Comparison of ENCODE assay signal across 25 cellular contexts in genomic region chr7:16724344-16724743, GRCh38. TPM values are rescaled to one million over a fixed set of nuclear protein-coding genes. Genes with fewer than 3 reads are reported as not detected.
A peak's percentile ranks its signal among the peaks of the same experiment; 100 is the strongest.
DNase-seq lines count a peak whose midpoint lies in the region; ATAC-seq, FAIRE-seq and TF ChIP-seq lines count a peak whose summit lies in the region.
"Had no signal": no experiment of that assay in that cellular context is flagged by ENCODE, and none has a peak within 500 bp of the region (broad histone marks: within the 10 kb centered on the region; RNA-seq: fewer than 3 reads in every experiment).

No MANE protein-coding gene starts in this region.

- no peak overlapping the region for H3K9ac ChIP-seq in liver (ENCODE audit: low read depth in 1 of 2, low read length in 2 of 2)
- H3K9ac ChIP-seq in HepG2 (ENCODE audit: insufficient read depth, low read depth, low read length), result no peak overlapping the region
- H3K9ac ChIP-seq: BLaER1 treated with 17β-estradiol and CSF1 and Interleukin-3, amounts not matched to agents 10 nM and 100 nM had no signal

- TF ChIP-seq CTCF in liver (IDR thresholded peaks at IDR 0.05; ENCODE audit: low read depth, low read length, missing input control), result no peak
- no peak for TF ChIP-seq CTCF in HepG2 (CRISPR knock-in tag; IDR thresholded peaks at IDR 0.05)
- no peak for TF ChIP-seq CTCF in gastroesophageal sphincter (IDR thresholded peaks at IDR 0.05)

- H2AFZ ChIP-seq in HepG2 (ENCODE audit: low read length), result no peak overlapping the region

- POLR2A ChIA-PET in HepG2 (lab: Yijun Ruan, JAX), result no interaction called here

- intact Hi-C loops in HepG2 (cut with micrococcal nuclease; ENCODE audit: unreplicated experiment), result no loop called here

- FAIRE-seq in HepG2 (lab: Jason Lieb, UNC), result no peak
- FAIRE-seq: A549, GM12891, GM18507, H54 had no signal

- ATAC-seq in HepG2 (no peak), left lobe of liver (peak; percentile 52), gastroesophageal sphincter (no peak)

- TF ChIP-seq RAD21 in liver (IDR thresholded peaks at IDR 0.05) (no peak), HepG2 (CRISPR knock-in tag; IDR thresholded peaks at IDR 0.05) (no peak)

- CTCF ChIA-PET in HepG2 (lab: Yijun Ruan, JAX; ENCODE audit: low intra/inter-chr PET ratio, low total read pairs), result no interaction called here

- no peak overlapping the region for H3K27ac ChIP-seq in liver (ENCODE audit: low read depth in 1 of 2, low read length in 2 of 2)
- no peak overlapping the region for H3K27ac ChIP-seq in HepG2 (ENCODE audit: extremely low read length, insufficient read depth, low read length)
- no peak overlapping the region for H3K27ac ChIP-seq in gastroesophageal sphincter
- H3K27ac ChIP-seq: A549; BLaER1 treated with 17β-estradiol and CSF1 and Interleukin-3, amounts not matched to agents 10 nM and 100 nM had no signal

- no peaks in the 10 kb centered on the region for H3K36me3 ChIP-seq in liver (ENCODE audit: control insufficient read depth in 4 of 4, insufficient read depth in 3 of 4, low read depth in 1 of 4, low read length in 3 of 4)
- no peaks in the 10 kb centered on the region for H3K36me3 ChIP-seq in HepG2 (replicated peaks in 1 of 2; ENCODE audit: control insufficient read depth in 1 of 2, insufficient read depth in 2 of 2, low read length in 2 of 2)
- no peaks in the 10 kb centered on the region for H3K36me3 ChIP-seq in gastroesophageal sphincter
- H3K36me3 ChIP-seq: BE2C; BLaER1 treated with 17β-estradiol and CSF1 and Interleukin-3, amounts not matched to agents 10 nM and 100 nM; HAP-1 had no signal

- TF ChIP-seq POLR2A in HepG2 (IDR thresholded peaks at IDR 0.05; ENCODE audit: insufficient read depth in 1 of 2, low read depth in 2 of 2, low read length in 2 of 2), result no peak
- TF ChIP-seq POLR2A in gastroesophageal sphincter (IDR thresholded peaks at IDR 0.05), result no peak

- no peak for TF ChIP-seq EP300 in HepG2 (IDR thresholded peaks at IDR 0.05; ENCODE audit: low read depth in 2 of 2, low read length in 2 of 2)
- TF ChIP-seq EP300 in HepG2 (CRISPR knock-in tag; IDR thresholded peaks at IDR 0.05; ENCODE audit: borderline replicate concordance), result no peak
- TF ChIP-seq EP300 in gastroesophageal sphincter (IDR thresholded peaks at IDR 0.05), result no peak

- H3K4me3 ChIP-seq in liver (ENCODE audit: low read depth in 1 of 3, low read length in 3 of 3) (no peak overlapping the region), HepG2 (replicated peaks in 1 of 3; ENCODE audit: insufficient read depth in 1 of 3, low read depth in 2 of 3, low read length in 3 of 3) (no peak overlapping the region), gastroesophageal sphincter (no peak overlapping the region)
- H3K4me3 ChIP-seq: A549; BLaER1 treated with 17β-estradiol and CSF1 and Interleukin-3, amounts not matched to agents 10 nM and 100 nM; HAP-1 had no signal

- no peak overlapping the region for H3K4me2 ChIP-seq in HepG2 (ENCODE audit: low read depth, low read length)
- H3K4me2 ChIP-seq: A549; BLaER1 treated with 17β-estradiol and CSF1 and Interleukin-3, amounts not matched to agents 10 nM and 100 nM had no signal

- in situ Hi-C loops in HepG2 (cut with HindIII; ENCODE audit: extremely low pct_ligation_motif_present, low pct_unique_long_range_greater_than_20kb), result no loop called here

- H3K4me1 ChIP-seq in liver (ENCODE audit: control insufficient read depth in 4 of 4, insufficient read depth in 4 of 4, low read length in 3 of 4) (peaks cover 4 to 11% (median 4%) of the 10 kb centered on the region in 4 donors), HepG2 (ENCODE audit: insufficient read depth, low read length) (peaks cover 1% of the 10 kb centered on the region; the same call in 1 of the 2 replicates), gastroesophageal sphincter (no peaks in the 10 kb centered on the region)
- H3K4me1 ChIP-seq: BE2C; BLaER1 treated with 17β-estradiol and CSF1 and Interleukin-3, amounts not matched to agents 10 nM and 100 nM had no signal

- 50% methylated on average over 1 of the region's 1 CpG for WGBS in liver
- WGBS in HepG2 (ENCODE audit: low lambda C conversion rate), result 100% methylated on average over 1 of the region's 1 CpG
- 77 to 86% methylated on average over 1 of the region's 1 CpG for WGBS in gastroesophageal sphincter (ENCODE audit: low coverage in 1 of 2), 2 donors

- DNase-seq in HepG2 (ENCODE audit: low spot score) (no peak), left lobe of liver (ENCODE audit: low spot score) (no peak), putamen (ENCODE audit: low spot score) (peak; percentile 28)
- no peak for DNase-seq in stimulated activated CD4-positive, alpha-beta T cell treated with anti-CD3 and anti-CD28 coated beads, Interleukin-1b, Interleukin-23, amount 100 ng/mL, for 48 hours
- DNase-seq: 8988T; ACHN; AML-193; BE2C; Calu3; CD4-positive, alpha-beta memory T cell; COR-L47; DMS53; DMS79 treated with DMSO at 0.1 percent for 48 hours; GF-D8; GOT3; HFFc6 had no signal

- H3K27me3 ChIP-seq in liver (ENCODE audit: control insufficient read depth in 4 of 4, insufficient read depth in 4 of 4, low read length in 3 of 4) (no peaks in the 10 kb centered on the region), HepG2 (ENCODE audit: control insufficient read depth in 1 of 2, insufficient read depth in 2 of 2, low read length in 2 of 2) (no peaks in the 10 kb centered on the region), gastroesophageal sphincter (no peaks in the 10 kb centered on the region)
- H3K27me3 ChIP-seq: BE2C; BLaER1 treated with 17β-estradiol and CSF1 and Interleukin-3, amounts not matched to agents 10 nM and 100 nM had no signal

- H4K20me1 ChIP-seq in HepG2 (ENCODE audit: insufficient read depth, low read length), result no peaks in the 10 kb centered on the region
- H4K20me1 ChIP-seq: BLaER1 treated with 17β-estradiol and CSF1 and Interleukin-3, amounts not matched to agents 10 nM and 100 nM had no signal

- no TSS peak for BruUV-seq in HepG2 (replicated peaks; lab: Mats Ljungman, UMichigan)

- H3K79me2 ChIP-seq in HepG2 (ENCODE audit: insufficient read depth, low read length), result no peaks in the 10 kb centered on the region

- H3K9me3 ChIP-seq in liver (ENCODE audit: control insufficient read depth in 4 of 4, low read length in 3 of 4) (no peaks in the 10 kb centered on the region), HepG2 (ENCODE audit: low read length) (no peaks in the 10 kb centered on the region), gastroesophageal sphincter (no peaks in the 10 kb centered on the region)
- H3K9me3 ChIP-seq: A549; BE2C; BLaER1 treated with 17β-estradiol and CSF1 and Interleukin-3, amounts not matched to agents 10 nM and 100 nM; HAP-1 had no signal

TF ChIP-seq in liver, 16 proteins besides CTCF, POLR2A, EP300 and RAD21 (continues in another document):
- TF ChIP-seq FOXA1 (IDR thresholded peaks at IDR 0.05) (no peak), GABPA (IDR thresholded peaks at IDR 0.05 in 1 of 2, conservative IDR thresholded peaks at IDR 0.05 in 1 of 2) (no peak), FOXA2 (IDR thresholded peaks at IDR 0.05) (no peak)

TF ChIP-seq in HepG2, 621 proteins besides CTCF, POLR2A, EP300 and RAD21:
- no peak for TF ChIP-seq ZFP36L1 (CRISPR knock-in tag; IDR thresholded peaks at IDR 0.05)
- TF ChIP-seq, protein P1, sequence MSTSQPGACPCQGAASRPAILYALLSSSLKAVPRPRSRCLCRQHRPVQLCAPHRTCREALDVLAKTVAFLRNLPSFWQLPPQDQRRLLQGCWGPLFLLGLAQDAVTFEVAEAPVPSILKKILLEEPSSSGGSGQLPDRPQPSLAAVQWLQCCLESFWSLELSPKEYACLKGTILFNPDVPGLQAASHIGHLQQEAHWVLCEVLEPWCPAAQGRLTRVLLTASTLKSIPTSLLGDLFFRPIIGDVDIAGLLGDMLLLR (CRISPR knock-in tag; IDR thresholded peaks at IDR 0.05), result no peak
- no peak for TF ChIP-seq GATAD1 (CRISPR knock-in tag; IDR thresholded peaks at IDR 0.05)
- TF ChIP-seq ATF7-NPFF (CRISPR knock-in tag; IDR thresholded peaks at IDR 0.05; ENCODE audit: low read depth), result no peak
- TF ChIP-seq RELA (CRISPR knock-in tag; IDR thresholded peaks at IDR 0.05), result no peak
- no peak for TF ChIP-seq ETS1 (CRISPR knock-in tag; IDR thresholded peaks at IDR 0.05)
TF ChIP-seq in HepG2: peak in this region for 0.

RNA-seq across cellular contexts. Expression of gene TSPAN13, which starts 29.2 kb away (rescaled TPM):
- total RNA-seq in liver, result 10 to 100 TPM; 11.0 to 20.6 TPM
- 10 to 100 TPM in 1 of 2 donors, 1 to 10 TPM in 1; 8.9 to 24.4 TPM for polyA plus RNA-seq in liver
- 4.7 and 6.2 TPM in 2 replicates for total RNA-seq in HepG2 (2016; rRNA removed; fragmentation: Illumina TruSeq; extraction: Trizol)
- 3.1 and 3.7 TPM in 2 replicates for total RNA-seq in HepG2 (2016; cell fraction: cytosol; rRNA removed; fragmentation: Illumina TruSeq; extraction: Trizol; ENCODE audit: low read depth)
- 4.8 and 7.0 TPM in 2 replicates for total RNA-seq in HepG2 (2016; cell fraction: insoluble cytoplasmic fraction; rRNA removed; fragmentation: Illumina TruSeq; extraction: Trizol)
- total RNA-seq in HepG2 (2016; cell fraction: membrane; rRNA removed; fragmentation: Illumina TruSeq; extraction: Trizol), result 5.3 and 5.7 TPM in 2 replicates
- 7.2 and 7.6 TPM in 2 replicates for total RNA-seq in HepG2 (2016; cell fraction: nucleus; rRNA removed; fragmentation: Illumina TruSeq; extraction: Trizol)
- 5.8 and 6.4 TPM in 2 replicates for polyA plus RNA-seq in HepG2 (2011; rRNA removed)
- polyA plus RNA-seq in HepG2 (2011; cell fraction: cytosol; rRNA removed), result 2.9 and 4.7 TPM in 2 replicates
- polyA plus RNA-seq in HepG2 (2011; cell fraction: nucleus; rRNA removed), result 0.72 and 1.4 TPM in 2 replicates
- 4.5 and 4.8 TPM in 2 replicates for polyA plus RNA-seq in HepG2 (2012)
- 6.5 and 8.4 TPM in 2 replicates for polyA plus RNA-seq in HepG2 (2016; cell fraction: cytosol; fragmentation: Illumina TruSeq; extraction: Trizol; ENCODE audit: low read depth)
- polyA plus RNA-seq in HepG2 (2016; cell fraction: insoluble cytoplasmic fraction; fragmentation: Illumina TruSeq; extraction: Trizol; ENCODE audit: low read depth), result 8.4 and 8.8 TPM in 2 replicates
- 9.8 and 11.1 TPM in 2 replicates for polyA plus RNA-seq in HepG2 (2016; cell fraction: membrane; fragmentation: Illumina TruSeq; extraction: Trizol; ENCODE audit: low read depth)
- polyA plus RNA-seq in HepG2 (2016; cell fraction: nucleus; fragmentation: Illumina TruSeq; extraction: Trizol; ENCODE audit: insufficient read depth, low read depth), result 18.0 and 18.5 TPM in 2 replicates
- 2.2 and 2.7 TPM in 2 replicates for polyA minus RNA-seq in HepG2 (2011; rRNA and poly(A)+ RNA removed; ENCODE audit: low replicate concordance)
- 1.1 and 4.4 TPM in 2 replicates for polyA minus RNA-seq in HepG2 (2011; cell fraction: cytosol; rRNA and poly(A)+ RNA removed)
- polyA minus RNA-seq in HepG2 (2011; cell fraction: nucleus; rRNA and poly(A)+ RNA removed), result 1.0 and 1.5 TPM in 2 replicates
- total RNA-seq in left lobe of liver, result 41.3 TPM
- total RNA-seq in gastroesophageal sphincter, result 10 to 100 TPM in 1 of 4 donors, 1 to 10 TPM in 3; 2.5 to 13.3 (median 6.4) TPM
- total RNA-seq: CD4-positive, alpha-beta memory T cell; G401 had no signal
